1 cellular context compared by ENCODE assay signal in genomic region chrX:44953734-44954502, GRCh38.
TF ChIP-seq lines count a peak whose summit lies in the region.

No MANE protein-coding gene starts in this region.

TF ChIP-seq in endothelial cell of umbilical vein, 7 proteins besides CTCF, POLR2A, EP300 and RAD21:
- TF ChIP-seq GATA2 (IDR thresholded peaks at IDR 0.05; ENCODE audit: insufficient read depth, insufficient read length, low read depth, low read length), result no peak
- no peak for TF ChIP-seq MYC (IDR thresholded peaks at IDR 0.05; ENCODE audit: low read depth, low read length)
- no peak for TF ChIP-seq JUN (IDR thresholded peaks at IDR 0.05; ENCODE audit: borderline replicate concordance, insufficient read depth, insufficient read length, low read depth)
- TF ChIP-seq FOS (IDR thresholded peaks at IDR 0.05; ENCODE audit: borderline replicate concordance, insufficient read depth, low read length), result no peak
- TF ChIP-seq EZH2 (IDR thresholded peaks at IDR 0.05; ENCODE audit: borderline replicate concordance, low read depth, low read length, severe bottlenecking), result no peak
- no peak for TF ChIP-seq POLR2AphosphoS5 (IDR thresholded peaks at IDR 0.05; ENCODE audit: insufficient read depth, low read depth, low read length)
- TF ChIP-seq MAX (IDR thresholded peaks at IDR 0.05; ENCODE audit: insufficient read depth, insufficient read length), result no peak
